Comparison of ENCODE assay signal across 17 cellular contexts in genomic region chr2:65309699-65310098, GRCh38.
DNase-seq lines count a peak whose midpoint lies in the region; TF ChIP-seq lines count a peak whose summit lies in the region.
"Had no signal": no experiment of that assay in that cellular context is flagged by ENCODE, and none has a peak within 500 bp of the region (broad histone marks: within the 10 kb centered on the region; RNA-seq: fewer than 3 reads in every experiment).

No MANE protein-coding gene starts in this region.

- peaks cover 10% of the 10 kb centered on the region for H3K4me1 ChIP-seq in OCI-LY1 (ENCODE audit: insufficient read depth, low read length, severe bottlenecking)
- H3K4me1 ChIP-seq in mesenchymal stem cell (ENCODE audit: control insufficient read depth, insufficient read depth, low read depth, low read length): peaks cover 4% of the 10 kb centered on the region
- peaks cover 0 to 8% of the 10 kb centered on the region in 2 donors for H3K4me1 ChIP-seq in thyroid gland
- H3K4me1 ChIP-seq: Peyer's patch had no signal

- H3K9me3 ChIP-seq in OCI-LY1 (ENCODE audit: low read length): no peaks in the 10 kb centered on the region
- H3K9me3 ChIP-seq in mesenchymal stem cell (ENCODE audit: control insufficient read depth, low read length): no peaks in the 10 kb centered on the region
- no peaks in the 10 kb centered on the region for H3K9me3 ChIP-seq in thyroid gland
- H3K9me3 ChIP-seq: Peyer's patch had no signal

- no peak overlapping the region for H2BK12ac ChIP-seq in mesenchymal stem cell (ENCODE audit: low read length in 2 of 2)

- H3K79me1 ChIP-seq in mesenchymal stem cell (replicated peaks; ENCODE audit: low read length, poor library complexity, severe bottlenecking): peaks cover 35% of the 10 kb centered on the region

- peak overlapping the region; percentile 80 for H4K91ac ChIP-seq in mesenchymal stem cell (ENCODE audit: low read length)

- H3K4me3 ChIP-seq in OCI-LY1 (ENCODE audit: low read depth, low read length, poor library complexity, severe bottlenecking) (no peak overlapping the region), dorsolateral prefrontal cortex (no peak overlapping the region), mesenchymal stem cell (ENCODE audit: insufficient read depth in 1 of 2, low read depth in 1 of 2, low read length in 2 of 2) (no peak overlapping the region), thyroid gland (replicated peaks in 1 of 3) (no peak overlapping the region)
- H3K4me3 ChIP-seq: Peyer's patch had no signal

- H3K4me2 ChIP-seq in OCI-LY1 (ENCODE audit: low read length) (no peak overlapping the region), mesenchymal stem cell (ENCODE audit: low read length, poor library complexity, severe bottlenecking) (no peak overlapping the region)

- DNase-seq in dorsolateral prefrontal cortex: no peak
- DNase-seq in mesenchymal stem cell: peak; percentile 25
- DNase-seq in thyroid gland: peak; percentile 21 to 30
- DNase-seq in NCI-H146 (lab: John Stamatoyannopoulos, UW): no peak
- no peak for DNase-seq in activated CD4-positive, CD25-positive, alpha-beta regulatory T cell (lab: John Stamatoyannopoulos, UW)
- DNase-seq in cerebellar nuclear complex (lab: John Stamatoyannopoulos, UW): no peak
- DNase-seq: activated CD8-positive, alpha-beta T cell treated with anti-CD3 and anti-CD28 coated beads, Interleukin-2, amount 10 ng/mL, durations not matched to agents 7 days and 5 days; activated effector memory CD4-positive, alpha-beta T cell treated with anti-CD3 and anti-CD28 coated beads, Interleukin-2, amount 50 U/mL, for 16 hours; CD8-positive, alpha-beta memory T cell; effector CD8-positive, alpha-beta T cell; hypothalamus; MM.1S; NCI-H226; Peyer's patch; stimulated activated CD4-positive, alpha-beta T cell treated with anti-CD3 and anti-CD28 coated beads, Interleukin-4, amount 100 ng/mL, for 1 hour; stimulated activated naive CD4-positive, alpha-beta T cell had no signal

- H2BK5ac ChIP-seq in mesenchymal stem cell (ENCODE audit: low read depth, low read length, poor library complexity, severe bottlenecking): no peak overlapping the region

- H3K18ac ChIP-seq in mesenchymal stem cell (ENCODE audit: low read depth in 1 of 2, low read length in 2 of 2): no peak overlapping the region

- no peaks in the 10 kb centered on the region for H4K20me1 ChIP-seq in OCI-LY1 (ENCODE audit: insufficient read depth, low read length)

- H3K27ac ChIP-seq in OCI-LY1 (ENCODE audit: low read depth, low read length, poor library complexity, severe bottlenecking): peak overlapping the region; percentile 25
- peak overlapping the region in 31 of 59 donors; percentile 2 to 74 (median 52) for H3K27ac ChIP-seq in dorsolateral prefrontal cortex
- no peak overlapping the region for H3K27ac ChIP-seq in mesenchymal stem cell (ENCODE audit: low read length, poor library complexity, severe bottlenecking)
- H3K27ac ChIP-seq in thyroid gland: peak overlapping the region in 2 of 3 donors; percentile 20 to 28

- no peak overlapping the region for H4K8ac ChIP-seq in mesenchymal stem cell (ENCODE audit: low read length)

- TF ChIP-seq CTCF in OCI-LY1 (IDR thresholded peaks at IDR 0.05; ENCODE audit: low read length) (no peak), dorsolateral prefrontal cortex (IDR thresholded peaks at IDR 0.05 in 54 of 56, conservative IDR thresholded peaks at IDR 0.05 in 2 of 56; ENCODE audit: low read depth in 1 of 56, partially characterized antibody in 56 of 56) (no peak), thyroid gland (IDR thresholded peaks at IDR 0.05) (no peak)

- TF ChIP-seq POLR2A in thyroid gland (IDR thresholded peaks at IDR 0.05): no peak

- no peak overlapping the region for H2BK15ac ChIP-seq in mesenchymal stem cell (ENCODE audit: low read depth, poor library complexity, severe bottlenecking)

- H3K14ac ChIP-seq in mesenchymal stem cell (ENCODE audit: low read length in 2 of 2): no peak overlapping the region

- no peak overlapping the region for H3K23ac ChIP-seq in mesenchymal stem cell (ENCODE audit: low read length in 2 of 2)

- H3K27me3 ChIP-seq in OCI-LY1 (ENCODE audit: insufficient read depth, low read length): no peaks in the 10 kb centered on the region
- no peaks in the 10 kb centered on the region for H3K27me3 ChIP-seq in dorsolateral prefrontal cortex
- H3K27me3 ChIP-seq in mesenchymal stem cell (ENCODE audit: control insufficient read depth in 1 of 2, insufficient read depth in 1 of 2, low read length in 2 of 2): no peaks in the 10 kb centered on the region
- no peaks in the 10 kb centered on the region for H3K27me3 ChIP-seq in thyroid gland
- H3K27me3 ChIP-seq: Peyer's patch had no signal

- no peaks in the 10 kb centered on the region for H3K79me2 ChIP-seq in OCI-LY1 (ENCODE audit: insufficient read depth, low read length)

- no peaks in the 10 kb centered on the region for H3F3A ChIP-seq in OCI-LY1 (ENCODE audit: insufficient read depth, low read length)

- H3K36me3 ChIP-seq in OCI-LY1 (ENCODE audit: insufficient read depth, low read length) (peaks cover 41% of the 10 kb centered on the region), mesenchymal stem cell (ENCODE audit: control insufficient read depth in 1 of 2, insufficient read depth in 2 of 2, low read depth in 1 of 2, low read length in 2 of 2) (peaks cover 43 to 69% of the 10 kb centered on the region in 2 experiments), thyroid gland (peaks cover 16 to 22% of the 10 kb centered on the region in 2 donors)

- H2AK5ac ChIP-seq in mesenchymal stem cell (ENCODE audit: low read length, severe bottlenecking): no peak overlapping the region

- no peak overlapping the region for H2BK120ac ChIP-seq in mesenchymal stem cell (ENCODE audit: low read depth, low read length)

- no peaks in the 10 kb centered on the region for H3K9me2 ChIP-seq in OCI-LY1 (ENCODE audit: low read depth, low read length)

- H3K9ac ChIP-seq in OCI-LY1 (ENCODE audit: low read length) (no peak overlapping the region), mesenchymal stem cell (ENCODE audit: low read length) (peak overlapping the region; percentile 51)

- H3K4ac ChIP-seq in mesenchymal stem cell (ENCODE audit: low read depth in 1 of 2, low read length in 2 of 2): no peak overlapping the region

- intact Hi-C loops in dorsolateral prefrontal cortex (cut with DNase I) (no loop called here), thyroid gland (cut with DNase I) (no loop called here)

- no peak overlapping the region for H2AFZ ChIP-seq in OCI-LY1 (ENCODE audit: low read length)
- no peak overlapping the region for H2AFZ ChIP-seq in mesenchymal stem cell (ENCODE audit: low read depth, low read length)

- WGBS in mesenchymal stem cell: 86% methylated on average over 8 of the region's 8 CpGs
- WGBS in thyroid gland, 2 donors: 66 to 75% methylated on average over 8 of the region's 8 CpGs

Comparison
In these comparisons a context has a peak if more than half of its experiments do, and no peak if none do; other contexts are left out.
1. DNase-seq: peak in mesenchymal stem cell (single experiment) and thyroid gland (2 of 2); none in dorsolateral prefrontal cortex (0 of 10), NCI-H146 (single experiment), activated CD4-positive, CD25-positive, alpha-beta regulatory T cell (0 of 4) and cerebellar nuclear complex (0 of 2).